In genomic region chr7:94350729-94351128, GRCh38 we compare ENCODE assay signal across 26 cellular contexts. TPM values are rescaled to one million over a fixed set of nuclear protein-coding genes. Genes with fewer than 3 reads are reported as not detected.
DNase-seq lines count a peak whose midpoint lies in the region.
"Had no signal": no experiment of that assay in that cellular context is flagged by ENCODE, and none has a peak within 500 bp of the region (broad histone marks: within the 10 kb centered on the region; RNA-seq: fewer than 3 reads in every experiment).

No MANE protein-coding gene starts in this region.

- H3K4ac ChIP-seq in mesendoderm (ENCODE audit: low read depth, low read length) = no peak overlapping the region

- no peak overlapping the region for H2AK5ac ChIP-seq in mesendoderm (ENCODE audit: low read length)

- H3K79me2 ChIP-seq in mesendoderm (ENCODE audit: control insufficient read depth, insufficient read depth, low read length) = no peaks in the 10 kb centered on the region

- H2BK5ac ChIP-seq in mesendoderm (ENCODE audit: low read length) = no peak overlapping the region

- no peak overlapping the region for H4K5ac ChIP-seq in mesendoderm (ENCODE audit: low read length)

- H3K4me3 ChIP-seq in mesendoderm (ENCODE audit: low read length) = no peak overlapping the region
- H3K4me3 ChIP-seq: pancreas, Peyer's patch had no signal

- no peaks in the 10 kb centered on the region for H3K36me3 ChIP-seq in mesendoderm (ENCODE audit: control insufficient read depth, insufficient read depth, low read length)
- H3K36me3 ChIP-seq: pancreas, Peyer's patch had no signal

- peak; percentile 97 for DNase-seq in DMS53 (lab: John Stamatoyannopoulos, UW)
- peak; percentile 87 for DNase-seq in NCI-H1417 treated with DMSO at 0.1 percent for 48 hours (lab: John Stamatoyannopoulos, UW)
- DNase-seq in NCI-H69 (lab: John Stamatoyannopoulos, UW) = peak; percentile 94
- no peak for DNase-seq in mesendoderm
- DNase-seq in NCI-H1694 treated with DMSO at 0.1 percent for 48 hours (lab: John Stamatoyannopoulos, UW) = no peak
- DNase-seq in GM03348 (ENCODE audit: low spot score) = no peak
- DNase-seq in activated gamma-delta T cell treated with Interleukin-2 at 50 U/mL for 16 hours = no peak
- DNase-seq: activated CD4-positive, alpha-beta T cell treated with anti-CD3 and anti-CD28 coated beads, Interleukin-2, amount 10 ng/mL, durations not matched to agents 24 days and 14 days; activated CD8-positive, alpha-beta memory T cell treated with anti-CD3 and anti-CD28 coated beads for 24 hours; activated effector memory CD4-positive, alpha-beta T cell treated with Interleukin-2 at 50 U/mL for 16 hours; activated T-cell treated with anti-CD3 and anti-CD28 coated beads, Interleukin-2, amount 50 U/mL, for 1 hour; CD8-positive, alpha-beta memory T cell; DMS79; HCEC 1CT; hypothalamus; immature natural killer cell; IMR-90; NCI-H446 treated with DMSO at 0.1 percent for 48 hours; pancreas; Peyer's patch; retina; SIG-M5; stimulated activated naive B cell treated with anti-CD40 and anti-IgM and Interleukin-4, amounts not matched to agents 10 μg/mL and 1 μg/mL and 100 μg/mL, for 72 hours; substantia nigra; T1000 had no signal

- H3K4me2 ChIP-seq in mesendoderm (ENCODE audit: low read length) = no peak overlapping the region

- H3K23ac ChIP-seq in mesendoderm (ENCODE audit: low read length) = no peak overlapping the region

- H2BK120ac ChIP-seq in mesendoderm (ENCODE audit: low read depth, low read length) = no peak overlapping the region

- no peaks in the 10 kb centered on the region for H3K27me3 ChIP-seq in mesendoderm (ENCODE audit: insufficient read depth, low read length, poor library complexity)
- H3K27me3 ChIP-seq: pancreas, Peyer's patch had no signal

- no peak overlapping the region for H4K8ac ChIP-seq in mesendoderm (ENCODE audit: low read depth, low read length)

- H3K27ac ChIP-seq in mesendoderm (ENCODE audit: low read depth, low read length) = no peak overlapping the region
- H3K27ac ChIP-seq: pancreas, Peyer's patch, VCaP had no signal

- H3K18ac ChIP-seq in mesendoderm (ENCODE audit: low read length) = no peak overlapping the region

- no peaks in the 10 kb centered on the region for H3K4me1 ChIP-seq in mesendoderm (ENCODE audit: control insufficient read depth, low read depth, low read length)
- H3K4me1 ChIP-seq: pancreas, Peyer's patch had no signal

- no CpG with 5 or more reads among the region's 1 CpG for WGBS in mesendoderm (ENCODE audit: extremely low coverage, insufficient coverage, low lambda C conversion rate)

- no peak overlapping the region for H3K9ac ChIP-seq in mesendoderm (ENCODE audit: low read length)

- H3K79me1 ChIP-seq in mesendoderm (ENCODE audit: low read length) = no peaks in the 10 kb centered on the region

- peak overlapping the region; percentile 2 for H2BK15ac ChIP-seq in mesendoderm (replicated peaks; ENCODE audit: low read depth)

- no peak overlapping the region for H3K56ac ChIP-seq in mesendoderm (ENCODE audit: low read length)

RNA-seq across cellular contexts. Expression of gene COL1A2, which starts 44.0 kb away (rescaled TPM):
- polyA plus RNA-seq in mesendoderm (2013, experiment 1 of 2) = 83.1 TPM
- polyA plus RNA-seq in mesendoderm (2013, experiment 2 of 2) = 83.6 TPM
- polyA plus RNA-seq: CD8-positive, alpha-beta memory T cell; immature natural killer cell had no signal

Comparison
In these comparisons a context has a peak if more than half of its experiments do, and no peak if none do; other contexts are left out.
1. DNase-seq: peak in DMS53 (single experiment), NCI-H1417 treated with DMSO at 0.1 percent for 48 hours (single experiment) and NCI-H69 (single experiment); none in mesendoderm (single experiment), NCI-H1694 treated with DMSO at 0.1 percent for 48 hours (single experiment), GM03348 (single experiment) and activated gamma-delta T cell treated with Interleukin-2 at 50 U/mL for 16 hours (single experiment).